1 cellular context compared by ENCODE assay signal in genomic region chr10:12348341-12348869, GRCh38.
TF ChIP-seq lines count a peak whose summit lies in the region.

No MANE protein-coding gene starts in this region.

TF ChIP-seq in HepG2, 621 proteins besides CTCF, POLR2A, EP300 and RAD21 (continued from another document):
- 0 out of 2 replicates have a peak, but pooled peaks have one; percentile 22 for TF ChIP-seq ARID4A (CRISPR knock-in tag; IDR thresholded peaks at IDR 0.05; ENCODE audit: borderline replicate concordance)
- no peak for TF ChIP-seq FOXK1 (CRISPR knock-in tag; IDR thresholded peaks at IDR 0.05; ENCODE audit: borderline replicate concordance, low read depth)
- TF ChIP-seq ZNF124 (CRISPR knock-in tag; IDR thresholded peaks at IDR 0.05): no peak
- no peak for TF ChIP-seq ARID2 (CRISPR knock-in tag; IDR thresholded peaks at IDR 0.05; ENCODE audit: borderline replicate concordance)
- TF ChIP-seq PAXIP1 (CRISPR knock-in tag; conservative IDR thresholded peaks at IDR 0.05): no peak
- no peak for TF ChIP-seq RNF2 (conservative IDR thresholded peaks at IDR 0.05; ENCODE audit: low read depth)
- no peak for TF ChIP-seq ELF1 (CRISPR knock-in tag; IDR thresholded peaks at IDR 0.05)
- TF ChIP-seq TIGD3 (CRISPR knock-in tag; IDR thresholded peaks at IDR 0.05; ENCODE audit: borderline replicate concordance): no peak
- TF ChIP-seq TFDP1 (CRISPR knock-in tag; IDR thresholded peaks at IDR 0.05; ENCODE audit: borderline replicate concordance): no peak
- no peak for TF ChIP-seq GPBP1L1 (CRISPR knock-in tag; IDR thresholded peaks at IDR 0.05)
- no peak for TF ChIP-seq YEATS4 (CRISPR knock-in tag; IDR thresholded peaks at IDR 0.05; ENCODE audit: borderline replicate concordance)
- TF ChIP-seq HNF4A (CRISPR knock-in tag; IDR thresholded peaks at IDR 0.05): 0 out of 2 replicates have a peak, but pooled peaks have one; percentile 27
- no peak for TF ChIP-seq ZNF205 (CRISPR knock-in tag; IDR thresholded peaks at IDR 0.05)
TF ChIP-seq in HepG2: peak in this region for 3.
